In genomic region chr6:125076482-125076742, GRCh38 we compare ENCODE assay signal across 38 cellular contexts.
"Had no signal": no experiment of that assay in that cellular context is flagged by ENCODE, and none has a peak within 500 bp of the region (broad histone marks: within the 10 kb centered on the region; RNA-seq: fewer than 3 reads in every experiment).

No MANE protein-coding gene starts in this region.

- H3K36me3 ChIP-seq: cardiac muscle cell had no signal

- H3K27me3 Mint-ChIP-seq: activated CD4-positive, alpha-beta memory T cell treated with anti-CD3 and anti-CD28 coated beads, Interleukin-2, amount 10 ng/mL, durations not matched to agents 7 days and 5 days; activated CD4-positive, alpha-beta T cell treated with anti-CD3 and anti-CD28 coated beads for 36 hours; activated CD4-positive, alpha-beta T cell treated with anti-CD3 and anti-CD28 coated beads, Interleukin-2, amount 10 ng/mL, durations not matched to agents 7 days and 5 days; activated CD8-positive, alpha-beta memory T cell treated with anti-CD3 and anti-CD28 coated beads, Interleukin-2, amount 10 ng/mL, durations not matched to agents 7 days and 5 days; activated naive CD4-positive, alpha-beta T cell treated with anti-CD3 and anti-CD28 coated beads, Interleukin-2, amount 50 U/mL, for 24 hours; activated naive CD8-positive, alpha-beta T cell; activated naive CD8-positive, alpha-beta T cell treated with anti-CD3 and anti-CD28 coated beads, Interleukin-2, amount 50 U/mL, for 24 hours; activated T-cell treated with anti-CD3 and anti-CD28 coated beads, Interleukin-2, amount 50 U/mL, for 24 hours; brain; central memory CD8-positive, alpha-beta T cell had no signal

- H3K9me3 ChIP-seq: ascending aorta had no signal

- H3K4me3 ChIP-seq: ascending aorta, cardiac muscle cell had no signal

- H3K27ac Mint-ChIP-seq: activated CD4-positive, alpha-beta memory T cell treated with anti-CD3 and anti-CD28 coated beads, Interleukin-2, amount 10 ng/mL, durations not matched to agents 7 days and 5 days; activated CD4-positive, alpha-beta T cell treated with anti-CD3 and anti-CD28 coated beads for 36 hours; activated CD4-positive, alpha-beta T cell treated with anti-CD3 and anti-CD28 coated beads, Interleukin-2, amount 10 ng/mL, durations not matched to agents 7 days and 5 days; activated CD8-positive, alpha-beta memory T cell treated with anti-CD3 and anti-CD28 coated beads, Interleukin-2, amount 10 ng/mL, durations not matched to agents 7 days and 5 days; activated CD8-positive, alpha-beta T cell treated with anti-CD3 and anti-CD28 coated beads, Interleukin-2, amount 10 ng/mL, durations not matched to agents 7 days and 5 days; activated naive CD4-positive, alpha-beta T cell treated with anti-CD3 and anti-CD28 coated beads, Interleukin-2, amount 10 ng/mL, durations not matched to agents 7 days and 5 days; activated naive CD4-positive, alpha-beta T cell treated with anti-CD3 and anti-CD28 coated beads, Interleukin-2, amount 50 U/mL, for 24 hours; activated naive CD8-positive, alpha-beta T cell; activated naive CD8-positive, alpha-beta T cell treated with anti-CD3 and anti-CD28 coated beads, Interleukin-2, amount 10 ng/mL, durations not matched to agents 7 days and 5 days; activated naive CD8-positive, alpha-beta T cell treated with anti-CD3 and anti-CD28 coated beads, Interleukin-2, amount 50 U/mL, for 24 hours; activated T-cell treated with anti-CD3 and anti-CD28 coated beads, Interleukin-2, amount 50 U/mL, for 24 hours; activated T-helper 1 cell treated with anti-CD3 and anti-CD28 coated beads, Interleukin-12 subunit alpha, Interleukin-12 subunit beta, Interleukin-2, Interleukin-4 antibody, amounts not matched to agents 30 ng/mL and 10 ng/mL and 1 ng/mL, durations not matched to agents 14 hours and 24 hours and 36 hours; activated T-helper 2 cell treated with anti-CD3 and anti-CD28 coated beads, Interferon-gamma antibody, Interleukin-2, Interleukin-4, amounts not matched to agents 10 μg/mL and 5 μg/mL and 100 μg/mL, durations not matched to agents 14 hours and 24 hours and 36 hours; brain; T-helper 1 cell treated with Interleukin-12 subunit alpha and Interleukin-12 subunit beta and Interleukin-4 antibody, amounts not matched to agents 30 μg/mL and 1 μg/mL, for 36 hours; T-helper 2 cell treated with Interferon-gamma antibody and Interleukin-4, amounts not matched to agents 5 μg/mL and 100 μg/mL, for 36 hours had no signal

- H3K4me1 Mint-ChIP-seq: activated CD4-positive, alpha-beta memory T cell treated with anti-CD3 and anti-CD28 coated beads, Interleukin-2, amount 10 ng/mL, durations not matched to agents 7 days and 5 days; activated CD4-positive, alpha-beta T cell treated with anti-CD3 and anti-CD28 coated beads for 36 hours; activated CD4-positive, alpha-beta T cell treated with anti-CD3 and anti-CD28 coated beads, Interleukin-2, amount 10 ng/mL, durations not matched to agents 7 days and 5 days; activated CD8-positive, alpha-beta memory T cell treated with anti-CD3 and anti-CD28 coated beads, Interleukin-2, amount 10 ng/mL, durations not matched to agents 7 days and 5 days; activated naive CD4-positive, alpha-beta T cell treated with anti-CD3 and anti-CD28 coated beads, Interleukin-2, amount 10 ng/mL, durations not matched to agents 7 days and 5 days; activated naive CD4-positive, alpha-beta T cell treated with anti-CD3 and anti-CD28 coated beads, Interleukin-2, amount 50 U/mL, for 24 hours; activated naive CD8-positive, alpha-beta T cell treated with anti-CD3 and anti-CD28 coated beads, Interleukin-2, amount 10 ng/mL, durations not matched to agents 7 days and 5 days; activated naive CD8-positive, alpha-beta T cell treated with anti-CD3 and anti-CD28 coated beads, Interleukin-2, amount 50 U/mL, for 24 hours; central memory CD8-positive, alpha-beta T cell had no signal

- H3K36me3 Mint-ChIP-seq: activated CD8-positive, alpha-beta memory T cell treated with anti-CD3 and anti-CD28 coated beads, Interleukin-2, amount 10 ng/mL, durations not matched to agents 7 days and 5 days; activated naive CD4-positive, alpha-beta T cell treated with anti-CD3 and anti-CD28 coated beads, Interleukin-2, amount 10 ng/mL, durations not matched to agents 7 days and 5 days; activated naive CD4-positive, alpha-beta T cell treated with anti-CD3 and anti-CD28 coated beads, Interleukin-2, amount 50 U/mL, for 24 hours; activated naive CD8-positive, alpha-beta T cell had no signal

- H3K9me3 Mint-ChIP-seq: activated naive CD4-positive, alpha-beta T cell treated with anti-CD3 and anti-CD28 coated beads, Interleukin-2, amount 10 ng/mL, durations not matched to agents 7 days and 5 days; activated naive CD4-positive, alpha-beta T cell treated with anti-CD3 and anti-CD28 coated beads, Interleukin-2, amount 50 U/mL, for 24 hours; activated naive CD8-positive, alpha-beta T cell treated with anti-CD3 and anti-CD28 coated beads, Interleukin-2, amount 50 U/mL, for 24 hours; activated T-cell treated with anti-CD3 and anti-CD28 coated beads, Interleukin-2, amount 50 U/mL, for 24 hours; activated T-helper 1 cell treated with anti-CD3 and anti-CD28 coated beads, Interleukin-12 subunit alpha, Interleukin-12 subunit beta, Interleukin-2, Interleukin-4 antibody, amounts not matched to agents 30 ng/mL and 10 ng/mL and 1 ng/mL, durations not matched to agents 14 hours and 24 hours and 36 hours; activated T-helper 2 cell treated with anti-CD3 and anti-CD28 coated beads, Interferon-gamma antibody, Interleukin-2, Interleukin-4, amounts not matched to agents 10 μg/mL and 5 μg/mL and 100 μg/mL, durations not matched to agents 14 hours and 24 hours and 36 hours; brain; central memory CD8-positive, alpha-beta T cell; T-helper 1 cell treated with Interleukin-12 subunit alpha and Interleukin-12 subunit beta and Interleukin-4 antibody, amounts not matched to agents 30 μg/mL and 1 μg/mL, for 36 hours; T-helper 2 cell treated with Interferon-gamma antibody and Interleukin-4, amounts not matched to agents 5 μg/mL and 100 μg/mL, for 36 hours had no signal

- H3K4me3 Mint-ChIP-seq: activated CD4-positive, alpha-beta memory T cell treated with anti-CD3 and anti-CD28 coated beads, Interleukin-2, amount 10 ng/mL, durations not matched to agents 7 days and 5 days; activated CD4-positive, alpha-beta T cell treated with anti-CD3 and anti-CD28 coated beads for 36 hours; activated CD4-positive, alpha-beta T cell treated with anti-CD3 and anti-CD28 coated beads, Interleukin-2, amount 10 ng/mL, durations not matched to agents 7 days and 5 days; activated CD8-positive, alpha-beta memory T cell treated with anti-CD3 and anti-CD28 coated beads, Interleukin-2, amount 10 ng/mL, durations not matched to agents 7 days and 5 days; activated CD8-positive, alpha-beta T cell treated with anti-CD3 and anti-CD28 coated beads, Interleukin-2, amount 10 ng/mL, durations not matched to agents 7 days and 5 days; activated naive CD4-positive, alpha-beta T cell treated with anti-CD3 and anti-CD28 coated beads, Interleukin-2, amount 10 ng/mL, durations not matched to agents 7 days and 5 days; activated naive CD4-positive, alpha-beta T cell treated with anti-CD3 and anti-CD28 coated beads, Interleukin-2, amount 50 U/mL, for 24 hours; activated naive CD8-positive, alpha-beta T cell; activated naive CD8-positive, alpha-beta T cell treated with anti-CD3 and anti-CD28 coated beads, Interleukin-2, amount 10 ng/mL, durations not matched to agents 7 days and 5 days; activated naive CD8-positive, alpha-beta T cell treated with anti-CD3 and anti-CD28 coated beads, Interleukin-2, amount 50 U/mL, for 24 hours; activated T-cell treated with anti-CD3 and anti-CD28 coated beads, Interleukin-2, amount 50 U/mL, for 24 hours; activated T-helper 1 cell treated with anti-CD3 and anti-CD28 coated beads, Interleukin-12 subunit alpha, Interleukin-12 subunit beta, Interleukin-2, Interleukin-4 antibody, amounts not matched to agents 30 ng/mL and 10 ng/mL and 1 ng/mL, durations not matched to agents 14 hours and 24 hours and 36 hours; brain; central memory CD8-positive, alpha-beta T cell; T-helper 1 cell treated with Interleukin-12 subunit alpha and Interleukin-12 subunit beta and Interleukin-4 antibody, amounts not matched to agents 30 μg/mL and 1 μg/mL, for 36 hours; T-helper 2 cell treated with Interferon-gamma antibody and Interleukin-4, amounts not matched to agents 5 μg/mL and 100 μg/mL, for 36 hours had no signal

- H3K27me3 ChIP-seq: ascending aorta, cardiac muscle cell had no signal

- DNase-seq: activated CD4-positive, alpha-beta memory T cell treated with anti-CD3 and anti-CD28 coated beads, Interleukin-2, amount 10 ng/mL, durations not matched to agents 7 days and 5 days; activated CD4-positive, alpha-beta T cell treated with anti-CD3 and anti-CD28 coated beads for 1 hour; activated CD4-positive, alpha-beta T cell treated with anti-CD3 and anti-CD28 coated beads for 36 hours; activated CD4-positive, alpha-beta T cell treated with anti-CD3 and anti-CD28 coated beads for 48 hours; activated CD4-positive, alpha-beta T cell treated with anti-CD3 and anti-CD28 coated beads, Interleukin-2, amount 10 ng/mL, durations not matched to agents 7 days and 5 days; activated CD4-positive, alpha-beta T cell treated with anti-CD3 and anti-CD28 coated beads, Interleukin-2, amount 50 U/mL, for 48 hours; activated CD4-positive, CD25-positive, alpha-beta regulatory T cell; activated CD8-positive, alpha-beta memory T cell treated with anti-CD3 and anti-CD28 coated beads for 24 hours; activated CD8-positive, alpha-beta memory T cell treated with anti-CD3 and anti-CD28 coated beads, Interleukin-2, amount 10 ng/mL, durations not matched to agents 7 days and 5 days; activated CD8-positive, alpha-beta memory T cell treated with anti-CD3 and anti-CD28 coated beads, Interleukin-2, amount 50 U/mL, for 48 hours; activated CD8-positive, alpha-beta T cell treated with anti-CD3 and anti-CD28 coated beads, Interleukin-2, amount 10 ng/mL, durations not matched to agents 7 days and 5 days; activated effector memory CD4-positive, alpha-beta T cell treated with Interleukin-2 at 50 U/mL for 16 hours; activated gamma-delta T cell; activated naive CD4-positive, alpha-beta T cell treated with anti-CD3 and anti-CD28 coated beads, Interleukin-2, amount 10 ng/mL, durations not matched to agents 7 days and 5 days; activated naive CD4-positive, alpha-beta T cell treated with Interleukin-2 at 50 U/mL for 16 hours; activated naive CD8-positive, alpha-beta T cell treated with anti-CD3 and anti-CD28 coated beads, Interleukin-2, amount 10 ng/mL, durations not matched to agents 7 days and 5 days; activated naive CD8-positive, alpha-beta T cell treated with anti-CD3 and anti-CD28 coated beads, Interleukin-2, amount 50 U/mL, for 24 hours; activated T-cell treated with anti-CD3 and anti-CD28 coated beads, Interleukin-2, amount 50 U/mL, for 24 hours; activated T-cell treated with anti-CD3 and anti-CD28 coated beads, Interleukin-2, amount 50 U/mL, for 48 hours; amygdala; anterior cingulate cortex; caudate nucleus; cerebellar nuclear complex; T-helper 1 cell; T-helper 2 cell; T-helper 9 cell had no signal

- ATAC-seq: activated CD4-positive, alpha-beta T cell treated with anti-CD3 and anti-CD28 coated beads for 36 hours; activated CD4-positive, CD25-positive, alpha-beta regulatory T cell treated with anti-CD3 and anti-CD28 coated beads, Interleukin-2, amount 50 U/mL, for 24 hours; activated CD8-positive, alpha-beta memory T cell treated with anti-CD3 and anti-CD28 coated beads, Interleukin-2, amount 10 ng/mL, durations not matched to agents 7 days and 5 days; activated CD8-positive, alpha-beta T cell treated with anti-CD3 and anti-CD28 coated beads, Interleukin-2, amount 10 ng/mL, durations not matched to agents 7 days and 5 days; activated naive CD8-positive, alpha-beta T cell treated with anti-CD3 and anti-CD28 coated beads, Interleukin-2, amount 50 U/mL, for 24 hours had no signal

- H3K4me1 ChIP-seq: ascending aorta had no signal

- H3K27ac ChIP-seq: ascending aorta, cardiac muscle cell, VCaP had no signal
